ENCODE assay signal across 1 cellular context in genomic region chr17:2929881-2930533, GRCh38.
A peak's percentile ranks its signal among the peaks of the same experiment; 100 is the strongest.
TF ChIP-seq lines count a peak whose summit lies in the region.

No MANE protein-coding gene starts in this region.

TF ChIP-seq in SK-N-SH, 30 proteins besides CTCF, POLR2A, EP300 and RAD21 (continued from another document):
- TF ChIP-seq, protein P1, sequence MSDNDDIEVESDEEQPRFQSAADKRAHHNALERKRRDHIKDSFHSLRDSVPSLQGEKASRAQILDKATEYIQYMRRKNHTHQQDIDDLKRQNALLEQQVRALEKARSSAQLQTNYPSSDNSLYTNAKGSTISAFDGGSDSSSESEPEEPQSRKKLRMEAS (IDR thresholded peaks at IDR 0.05; ENCODE audit: low read depth): peak; percentile 91
- TF ChIP-seq MEF2A (IDR thresholded peaks at IDR 0.05; ENCODE audit: borderline replicate concordance, low read depth) (no peak), JUND (IDR thresholded peaks at IDR 0.05) (no peak), NRF1 (IDR thresholded peaks at IDR 0.05; ENCODE audit: low read depth, low read length) (no peak), EZH2phosphoT487 (IDR thresholded peaks at IDR 0.05; ENCODE audit: borderline replicate concordance, low read depth) (no peak), RFX5 (IDR thresholded peaks at IDR 0.05; ENCODE audit: low read length) (no peak), GATA2 (CRISPR knock-in tag; IDR thresholded peaks at IDR 0.05) (no peak), RXRA (IDR thresholded peaks at IDR 0.05; ENCODE audit: borderline replicate concordance, low read depth) (no peak), USF1 (IDR thresholded peaks at IDR 0.05; ENCODE audit: borderline replicate concordance, low read depth) (peak; percentile 63), TEAD4 (IDR thresholded peaks at IDR 0.05; ENCODE audit: borderline replicate concordance, insufficient read depth) (no peak), CHD2 (IDR thresholded peaks at IDR 0.05; ENCODE audit: low read length, partially characterized antibody) (no peak), MXI1 (IDR thresholded peaks at IDR 0.05; ENCODE audit: low read depth, low read length) (peak; percentile 66; the same call in 1 of the 2 replicates), TAF1 (IDR thresholded peaks at IDR 0.05; ENCODE audit: borderline replicate concordance, low read depth, low read length) (no peak)
- TF ChIP-seq, protein P2, sequence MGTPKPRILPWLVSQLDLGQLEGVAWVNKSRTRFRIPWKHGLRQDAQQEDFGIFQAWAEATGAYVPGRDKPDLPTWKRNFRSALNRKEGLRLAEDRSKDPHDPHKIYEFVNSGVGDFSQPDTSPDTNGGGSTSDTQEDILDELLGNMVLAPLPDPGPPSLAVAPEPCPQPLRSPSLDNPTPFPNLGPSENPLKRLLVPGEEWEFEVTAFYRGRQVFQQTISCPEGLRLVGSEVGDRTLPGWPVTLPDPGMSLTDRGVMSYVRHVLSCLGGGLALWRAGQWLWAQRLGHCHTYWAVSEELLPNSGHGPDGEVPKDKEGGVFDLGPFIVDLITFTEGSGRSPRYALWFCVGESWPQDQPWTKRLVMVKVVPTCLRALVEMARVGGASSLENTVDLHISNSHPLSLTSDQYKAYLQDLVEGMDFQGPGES (IDR thresholded peaks at IDR 0.05; ENCODE audit: low read depth, low read length): no peak
- TF ChIP-seq, protein P3, sequence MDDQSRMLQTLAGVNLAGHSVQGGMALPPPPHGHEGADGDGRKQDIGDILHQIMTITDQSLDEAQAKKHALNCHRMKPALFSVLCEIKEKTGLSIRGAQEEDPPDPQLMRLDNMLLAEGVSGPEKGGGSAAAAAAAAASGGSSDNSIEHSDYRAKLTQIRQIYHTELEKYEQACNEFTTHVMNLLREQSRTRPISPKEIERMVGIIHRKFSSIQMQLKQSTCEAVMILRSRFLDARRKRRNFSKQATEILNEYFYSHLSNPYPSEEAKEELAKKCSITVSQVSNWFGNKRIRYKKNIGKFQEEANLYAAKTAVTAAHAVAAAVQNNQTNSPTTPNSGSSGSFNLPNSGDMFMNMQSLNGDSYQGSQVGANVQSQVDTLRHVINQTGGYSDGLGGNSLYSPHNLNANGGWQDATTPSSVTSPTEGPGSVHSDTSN (IDR thresholded peaks at IDR 0.05): no peak
